ENCODE assay signal across 21 cellular contexts in genomic region chr2:196801578-196801977, GRCh38. TPM values are rescaled to one million over a fixed set of nuclear protein-coding genes. Genes with fewer than 3 reads are reported as not detected.
DNase-seq lines count a peak whose midpoint lies in the region; ATAC-seq and TF ChIP-seq lines count a peak whose summit lies in the region.
"Had no signal": no experiment of that assay in that cellular context is flagged by ENCODE, and none has a peak within 500 bp of the region (broad histone marks: within the 10 kb centered on the region; RNA-seq: fewer than 3 reads in every experiment).

No MANE protein-coding gene starts in this region.

- H2BK15ac ChIP-seq in neuronal stem cell (ENCODE audit: low read length), result no peak overlapping the region

- no peak overlapping the region for H3K4me3 ChIP-seq in SK-N-SH (ENCODE audit: low read depth in 2 of 2, low read length in 1 of 2)
- H3K4me3 ChIP-seq in mammary epithelial cell (replicated peaks in 1 of 3; ENCODE audit: insufficient read depth in 1 of 3, low read depth in 2 of 3, low read length in 3 of 3), result no peak overlapping the region
- H3K4me3 ChIP-seq in neuronal stem cell (ENCODE audit: low read length in 2 of 2), result no peak overlapping the region
- H3K4me3 ChIP-seq in tibial nerve, result no peak overlapping the region
- H3K4me3 ChIP-seq: spleen, thoracic aorta had no signal

- H3K9me3 ChIP-seq in SK-N-SH, result no peaks in the 10 kb centered on the region
- H3K9me3 ChIP-seq in mammary epithelial cell (replicated peaks; ENCODE audit: insufficient read depth, low read length), result no peaks in the 10 kb centered on the region
- no peaks in the 10 kb centered on the region for H3K9me3 ChIP-seq in neuronal stem cell (replicated peaks in 1 of 2; ENCODE audit: control insufficient read depth in 2 of 2, insufficient read depth in 1 of 2, low read depth in 1 of 2, low read length in 2 of 2)
- H3K9me3 ChIP-seq in tibial nerve, result no peaks in the 10 kb centered on the region
- H3K9me3 ChIP-seq: spleen, thoracic aorta had no signal

- no peaks in the 10 kb centered on the region for H3K27me3 Mint-ChIP-seq in stimulated activated memory B cell treated with anti-CD40 and anti-IgM and Interleukin-4, amounts not matched to agents 10 μg/mL and 1 μg/mL and 100 μg/mL, for 72 hours

- H2BK5ac ChIP-seq in neuronal stem cell (ENCODE audit: low read length), result no peak overlapping the region

- no peak overlapping the region for H2AK5ac ChIP-seq in neuronal stem cell (ENCODE audit: low read depth, low read length)

- H3K9me3 Mint-ChIP-seq in stimulated activated memory B cell treated with anti-CD40 and anti-IgM and Interleukin-4, amounts not matched to agents 10 μg/mL and 1 μg/mL and 100 μg/mL, for 72 hours, result no peaks in the 10 kb centered on the region
- H3K9me3 Mint-ChIP-seq: natural killer cell treated with Interleukin-12 subunit alpha and Interleukin-12 subunit beta and Interleukin-15 and Interleukin-18, amount 100 ng/mL, for 72 hours had no signal

- intact Hi-C loops in mammary epithelial cell (cut with micrococcal nuclease), result no loop called here

- no peak overlapping the region for H3K18ac ChIP-seq in neuronal stem cell (ENCODE audit: low read length)

- TF ChIP-seq EP300 in SK-N-SH (IDR thresholded peaks at IDR 0.05; ENCODE audit: borderline replicate concordance in 1 of 2, low read depth in 1 of 2, low read length in 1 of 2) (no peak), tibial nerve (IDR thresholded peaks at IDR 0.05) (no peak)

- no peak overlapping the region for H3K27ac Mint-ChIP-seq in stimulated activated memory B cell treated with anti-CD40 and anti-IgM and Interleukin-4, amounts not matched to agents 10 μg/mL and 1 μg/mL and 100 μg/mL, for 72 hours
- H3K27ac Mint-ChIP-seq: activated CD8-positive, alpha-beta T cell treated with anti-CD3 and anti-CD28 coated beads, Interleukin-2, amount 10 ng/mL, durations not matched to agents 7 days and 5 days; T-helper 17 cell had no signal

- CTCF ChIA-PET in SK-N-SH (lab: Yijun Ruan, JAX) (no interaction called here), mammary epithelial cell (lab: Charles Lee; ENCODE audit: low non-redundant PET) (no interaction called here)

- no peaks in the 10 kb centered on the region for H3K27me3 ChIP-seq in SK-N-SH (ENCODE audit: insufficient read depth)
- H3K27me3 ChIP-seq in mammary epithelial cell (ENCODE audit: insufficient read depth, low read length), result no peaks in the 10 kb centered on the region
- no peaks in the 10 kb centered on the region for H3K27me3 ChIP-seq in neuronal stem cell (ENCODE audit: control insufficient read depth in 3 of 3, insufficient read depth in 3 of 3, low read depth in 1 of 3, low read length in 3 of 3)
- H3K27me3 ChIP-seq in tibial nerve, result no peaks in the 10 kb centered on the region

- H3F3A ChIP-seq in SK-N-SH (replicated peaks; ENCODE audit: insufficient read depth), result peaks cover 20% of the 10 kb centered on the region

- H3K36me3 Mint-ChIP-seq in stimulated activated memory B cell treated with anti-CD40 and anti-IgM and Interleukin-4, amounts not matched to agents 10 μg/mL and 1 μg/mL and 100 μg/mL, for 72 hours, result peaks cover 13% of the 10 kb centered on the region

- H3K9ac ChIP-seq in SK-N-SH (peak overlapping the region; percentile 20; the same call in 1 of the 2 replicates), mammary epithelial cell (ENCODE audit: insufficient read depth, low read length) (no peak overlapping the region), neuronal stem cell (ENCODE audit: low read depth, low read length, poor library complexity) (no peak overlapping the region)

- in situ Hi-C loops in mammary epithelial cell (cut with MboI; ENCODE audit: low sequenced_read_pairs in 2 of 2), result no loop called here

- no peak for TF ChIP-seq CTCF in SK-N-SH (IDR thresholded peaks at IDR 0.05)
- no peak for TF ChIP-seq CTCF in mammary epithelial cell (conservative IDR thresholded peaks at IDR 0.05 in 1 of 2, IDR thresholded peaks at IDR 0.05 in 1 of 2; ENCODE audit: extremely low read depth in 1 of 2, insufficient read depth in 1 of 2, low read depth in 1 of 2, low read length in 2 of 2)
- no peak for TF ChIP-seq CTCF in tibial nerve (IDR thresholded peaks at IDR 0.05)

- no peak overlapping the region for H4K8ac ChIP-seq in neuronal stem cell (ENCODE audit: low read depth, low read length)

- H3K36me3 ChIP-seq in SK-N-SH (replicated peaks in 1 of 2; ENCODE audit: control insufficient read depth in 1 of 2, insufficient read depth in 2 of 2, low read length in 1 of 2) (peaks cover 12 to 14% of the 10 kb centered on the region in 2 experiments), mammary epithelial cell (ENCODE audit: insufficient read depth, low read length) (peaks cover 6% of the 10 kb centered on the region), neuronal stem cell (replicated peaks in 1 of 2; ENCODE audit: control insufficient read depth in 2 of 2, insufficient read depth in 2 of 2, low read length in 2 of 2) (peaks cover 5 to 16% of the 10 kb centered on the region in 2 donors), tibial nerve (peaks cover 0 to 7% (median 0%) of the 10 kb centered on the region in 3 donors)
- H3K36me3 ChIP-seq: thoracic aorta had no signal

- no peak overlapping the region for H3K14ac ChIP-seq in neuronal stem cell (ENCODE audit: low read length)

- WGBS in SK-N-SH (ENCODE audit: low lambda C conversion rate), result 4% methylated on average over 1 of the region's 1 CpG
- WGBS in mammary epithelial cell (ENCODE audit: low coverage, missing lambda C conversion rate), result no CpG with 5 or more reads among the region's 1 CpG
- WGBS in neuronal stem cell (ENCODE audit: extremely low coverage in 2 of 2, insufficient read length in 2 of 2, insufficient replicate concordance in 1 of 2), 2 donors, result no CpG with 5 or more reads among the region's 1 CpG
- 14 to 31% methylated on average over 1 of the region's 1 CpG for WGBS in tibial nerve, 2 donors

- H2BK12ac ChIP-seq in neuronal stem cell (ENCODE audit: low read length), result no peak overlapping the region

- POLR2A ChIA-PET in SK-N-SH (lab: Yijun Ruan, JAX), result no interaction called here

- H3K79me2 ChIP-seq in SK-N-SH (ENCODE audit: insufficient read depth) (peaks cover 23% of the 10 kb centered on the region), mammary epithelial cell (ENCODE audit: insufficient read depth, low read length) (peaks cover 25% of the 10 kb centered on the region)

- ATAC-seq in SK-N-SH treated with all-trans-retinoic acid at 6 μM for 48 hours, result no peak
- no peak for ATAC-seq in stimulated activated memory B cell treated with anti-CD40 and anti-IgM and Interleukin-4, amounts not matched to agents 10 μg/mL and 1 μg/mL and 100 μg/mL, for 72 hours
- ATAC-seq: activated CD8-positive, alpha-beta T cell treated with anti-CD3 and anti-CD28 coated beads, Interleukin-2, amount 10 ng/mL, durations not matched to agents 7 days and 5 days; natural killer cell treated with Interleukin-12 subunit alpha and Interleukin-12 subunit beta and Interleukin-15 and Interleukin-18, amount 100 ng/mL, for 72 hours; Right ventricle myocardium inferior; T-helper 17 cell had no signal

- H2BK120ac ChIP-seq in neuronal stem cell (ENCODE audit: low read depth, low read length), result no peak overlapping the region

- H4K91ac ChIP-seq in neuronal stem cell (ENCODE audit: low read depth, low read length, poor library complexity), result no peak overlapping the region

- H3K9me2 ChIP-seq in SK-N-SH, result no peaks in the 10 kb centered on the region

- no peak overlapping the region for H3K4me3 Mint-ChIP-seq in stimulated activated memory B cell treated with anti-CD40 and anti-IgM and Interleukin-4, amounts not matched to agents 10 μg/mL and 1 μg/mL and 100 μg/mL, for 72 hours
- H3K4me3 Mint-ChIP-seq: activated CD8-positive, alpha-beta T cell treated with anti-CD3 and anti-CD28 coated beads, Interleukin-2, amount 10 ng/mL, durations not matched to agents 7 days and 5 days; T-helper 17 cell had no signal

- TF ChIP-seq RAD21 in SK-N-SH (IDR thresholded peaks at IDR 0.05; ENCODE audit: low read length), result no peak

- dilution Hi-C loops in mammary epithelial cell (cut with HindIII; ENCODE audit: low sequenced_read_pairs), result no loop called here

- H3K4ac ChIP-seq in neuronal stem cell (ENCODE audit: low read length), result no peak overlapping the region

- H3K23ac ChIP-seq in neuronal stem cell (ENCODE audit: low read depth, low read length, poor library complexity), result no peak overlapping the region

- peaks cover 15% of the 10 kb centered on the region for H3K4me1 Mint-ChIP-seq in stimulated activated memory B cell treated with anti-CD40 and anti-IgM and Interleukin-4, amounts not matched to agents 10 μg/mL and 1 μg/mL and 100 μg/mL, for 72 hours

- BruUV-seq in mammary epithelial cell (replicated peaks; lab: Mats Ljungman, UMichigan), result no TSS peak

- H3K79me1 ChIP-seq in neuronal stem cell (ENCODE audit: low read depth, low read length), result no peaks in the 10 kb centered on the region

- DNase-seq in SK-N-SH (no peak), HT1080 (ENCODE audit: low read depth) (peak; percentile 47), mammary epithelial cell (peak; percentile 51), neuronal stem cell (ENCODE audit: low spot score) (no peak), tibial nerve (ENCODE audit: low spot score in 2 of 2) (no peak)
- no peak for DNase-seq in activated CD4-positive, alpha-beta T cell treated with anti-CD3 and anti-CD28 coated beads, Interleukin-2, amount 50 U/mL, for 4 hours
- DNase-seq: activated CD8-positive, alpha-beta T cell treated with anti-CD3 and anti-CD28 coated beads, Interleukin-2, amount 10 ng/mL, durations not matched to agents 7 days and 5 days; DMS53; effector CD4-positive, alpha-beta T cell; mesenchymal stem cell; MV-4-11; NCI-H2029; NCI-H510A; spleen; T-helper 17 cell had no signal

- H4K20me1 ChIP-seq in SK-N-SH (ENCODE audit: insufficient read depth) (no peaks in the 10 kb centered on the region), mammary epithelial cell (ENCODE audit: insufficient read depth, low read length) (no peaks in the 10 kb centered on the region)

- peaks cover 5 to 6% of the 10 kb centered on the region in 2 experiments for H3K4me1 ChIP-seq in SK-N-SH (ENCODE audit: control insufficient read depth in 1 of 2, insufficient read depth in 2 of 2, low read depth in 1 of 2, low read length in 1 of 2)
- peaks cover 10% of the 10 kb centered on the region for H3K4me1 ChIP-seq in mammary epithelial cell (ENCODE audit: insufficient read depth, low read length)
- H3K4me1 ChIP-seq in neuronal stem cell (ENCODE audit: control insufficient read depth in 2 of 2, insufficient read depth in 1 of 2, low read depth in 1 of 2, low read length in 2 of 2), result no peaks in the 10 kb centered on the region
- H3K4me1 ChIP-seq in tibial nerve, result peaks cover 3 to 30% (median 13%) of the 10 kb centered on the region in 4 donors

- peak overlapping the region; percentile 10; the same call in 1 of the 2 replicates for H3K4me2 ChIP-seq in SK-N-SH
- no peak overlapping the region for H3K4me2 ChIP-seq in mammary epithelial cell (ENCODE audit: insufficient read depth, low read depth, low read length)
- no peak overlapping the region for H3K4me2 ChIP-seq in neuronal stem cell (ENCODE audit: insufficient read depth, low read length, poor library complexity, severe bottlenecking)

- H2AFZ ChIP-seq in SK-N-SH (ENCODE audit: low read depth) (peak overlapping the region; percentile 71), mammary epithelial cell (ENCODE audit: low read depth, low read length) (peak overlapping the region; percentile 58), neuronal stem cell (ENCODE audit: low read length) (peak overlapping the region; percentile 69)

- H3K27ac ChIP-seq in SK-N-SH (ENCODE audit: low read depth in 2 of 2, low read length in 1 of 2) (peak overlapping the region in 1 of 2 experiments; percentile 81; a peak in 2 of 4 replicates), mammary epithelial cell (ENCODE audit: insufficient read depth, low read depth, low read length) (no peak overlapping the region), neuronal stem cell (replicated peaks; ENCODE audit: low read length) (no peak overlapping the region), tibial nerve (no peak overlapping the region)
- H3K27ac ChIP-seq: 22Rv1, thoracic aorta had no signal

- no peak for TF ChIP-seq POLR2A in tibial nerve (IDR thresholded peaks at IDR 0.05)

RNA-seq across cellular contexts. Expression of gene GTF3C3, which starts 2.1 kb away (rescaled TPM):
- polyA plus RNA-seq in SK-N-SH (2012; rRNA removed) (16.5 and 24.0 TPM in 2 replicates), mammary epithelial cell (13.7 TPM)
- 18.6 and 18.7 TPM in 2 replicates for polyA plus RNA-seq in SK-N-SH (2012; cell fraction: cytosol; rRNA removed)
- polyA plus RNA-seq in SK-N-SH (2012; cell fraction: nucleus; rRNA removed), result 21.8 and 51.5 TPM in 2 replicates
- 28.5 and 30.7 TPM in 2 replicates for total RNA-seq in HT1080 (2014; rRNA removed; shearing (Covaris generic))
- polyA plus RNA-seq in HT1080 (2015; cell fraction: cytosol; rRNA removed), result 21.2 and 28.8 TPM in 2 replicates
- 89.9 and 103 TPM in 2 replicates for polyA plus RNA-seq in HT1080 (2015; cell fraction: nucleus; rRNA removed)
- total RNA-seq in mammary epithelial cell (10 to 100 TPM; 38.0 to 47.3 TPM), tibial nerve (10 to 100 TPM; 18.6 to 35.2 (median 28.3) TPM)
- polyA minus RNA-seq in mammary epithelial cell, result 35.0 TPM
- polyA plus RNA-seq in neuronal stem cell (2013, experiment 1 of 2), result 29.7 TPM
- polyA plus RNA-seq in neuronal stem cell (2013, experiment 2 of 2), result 29.8 TPM

RNA-seq across cellular contexts. Expression of gene C2orf66, which starts 7.6 kb away (rescaled TPM):
- polyA plus RNA-seq in SK-N-SH (2012; rRNA removed) (0.64 and 0.71 TPM in 2 replicates), mammary epithelial cell (0.14 TPM)
- polyA plus RNA-seq in SK-N-SH (2012; cell fraction: cytosol; rRNA removed), result 0.08 and 0.09 TPM in 2 replicates
- polyA plus RNA-seq in SK-N-SH (2012; cell fraction: nucleus; rRNA removed), result 4.5 and 6.8 TPM in 2 replicates
- not detected in 2 replicates for total RNA-seq in HT1080 (2014; rRNA removed; shearing (Covaris generic))
- not detected in 2 replicates for polyA plus RNA-seq in HT1080 (2015; cell fraction: cytosol; rRNA removed)
- polyA plus RNA-seq in HT1080 (2015; cell fraction: nucleus; rRNA removed), result 0.09 and 0.10 TPM in 2 replicates
- total RNA-seq in mammary epithelial cell (under 1 TPM; 0.50 to 0.89 TPM), tibial nerve (not detected)
- not detected for polyA minus RNA-seq in mammary epithelial cell
- polyA plus RNA-seq in neuronal stem cell (2013, experiment 1 of 2), result 0.08 TPM
- 0.04 TPM for polyA plus RNA-seq in neuronal stem cell (2013, experiment 2 of 2)
- total RNA-seq: Right ventricle myocardium inferior, spleen, thoracic aorta had no signal

Comparison
In these comparisons a context has a peak if more than half of its experiments do, and no peak if none do; other contexts are left out.
1. DNase-seq: peak in HT1080 (single experiment) and mammary epithelial cell (single experiment); none in SK-N-SH (single experiment), neuronal stem cell (single experiment), tibial nerve (0 of 2) and activated CD4-positive, alpha-beta T cell treated with anti-CD3 and anti-CD28 coated beads, Interleukin-2, amount 50 U/mL, for 4 hours (0 of 2).
2. Peak in every context shown above with its lines, with median percentiles within 50 percentile points of each other: H2AFZ ChIP-seq.